18 cellular contexts compared by ENCODE assay signal in the genomic region with DNA sequence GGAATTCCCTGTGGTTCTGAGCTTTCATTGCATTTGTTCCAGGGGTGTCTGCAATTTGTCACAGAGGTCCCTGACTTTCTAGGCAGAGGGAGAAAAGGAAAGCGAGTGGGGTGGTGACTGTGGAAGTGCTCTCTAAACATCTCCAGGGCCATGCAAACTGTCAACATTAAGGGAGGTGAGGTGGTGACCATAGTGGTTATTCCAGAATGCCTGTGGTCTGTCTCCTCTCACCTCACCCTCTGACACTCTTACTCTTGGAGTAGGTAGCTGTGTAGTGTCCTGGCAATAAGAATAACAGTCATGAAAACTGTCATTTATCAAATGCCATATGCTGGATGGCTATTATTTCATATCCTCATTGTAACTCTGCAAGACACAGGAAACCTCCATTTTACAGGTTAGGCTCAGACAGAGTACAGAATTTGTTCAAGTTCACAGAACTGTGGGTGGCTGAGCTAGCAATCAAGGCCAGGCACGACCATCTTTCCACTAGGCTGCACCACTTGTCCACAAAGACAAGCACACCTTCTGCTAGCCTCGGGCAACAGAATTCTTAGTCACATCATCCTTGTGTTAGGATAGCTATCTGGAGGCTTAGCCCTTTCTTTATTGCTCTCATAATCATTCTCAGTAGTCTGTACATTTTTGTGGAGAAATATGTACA.
DNase-seq lines count a peak whose midpoint lies in the region; ATAC-seq and TF ChIP-seq lines count a peak whose summit lies in the region.
"Had no signal": no experiment of that assay in that cellular context is flagged by ENCODE, and none has a peak within 500 bp of the region (broad histone marks: within the 10 kb centered on the region; RNA-seq: fewer than 3 reads in every experiment).

No MANE protein-coding gene starts in this region.

- H3K4me3 ChIP-seq in epithelial cell of esophagus (ENCODE audit: low read length) = no peak overlapping the region
- H3K4me3 ChIP-seq: smooth muscle cell, uterus had no signal

- CTCF ChIA-PET in GM10248 (lab: Yijun Ruan, JAX) = interaction anchor here (1.0 to 3.8 kb wide), 4 partner anchors 12 to 16 kb away, joined by 3 to 20 read pairs (median 6); no protein-coding TSS in a partner anchor

- DNase-seq in GM10248 (ENCODE audit: extremely low spot score) (peak; percentile 29), GM20000 (ENCODE audit: low spot score) (peak; percentile 25), NCI-H226 (peak; percentile 8), epithelial cell of esophagus (ENCODE audit: low read depth) (peak; percentile 57), kidney glomerular epithelial cell (lab: John Stamatoyannopoulos, UW) (no peak), hypothalamus (lab: John Stamatoyannopoulos, UW) (no peak)
- DNase-seq in stimulated activated naive CD4-positive, alpha-beta T cell (lab: John Stamatoyannopoulos, UW) = no peak
- DNase-seq: activated CD4-positive, alpha-beta T cell treated with anti-CD3 and anti-CD28 coated beads, Interleukin-2, amount 10 ng/mL, durations not matched to agents 7 days and 5 days; amniotic stem cell; glutamatergic neuron; H9; KBM-7; NCI-H524 treated with DMSO at 0.1 percent for 48 hours; SHP77; T-helper 9 cell; uterus had no signal

- TF ChIP-seq CTCF in GM10248 (IDR thresholded peaks at IDR 0.05; ENCODE audit: control extremely low read depth, extremely low read depth, low read depth, missing control alignments) = no peak
- no peak for TF ChIP-seq CTCF in GM20000 (IDR thresholded peaks at IDR 0.05; ENCODE audit: extremely low read depth, missing control alignments)
- no peak for TF ChIP-seq CTCF in epithelial cell of esophagus (IDR thresholded peaks at IDR 0.05; ENCODE audit: insufficient read depth, low read depth, low read length, missing control alignments)

- ATAC-seq in GM18498 (IDR thresholded peaks at IDR 0.05; ENCODE audit: unreplicated experiment) = no peak

- POLR2A ChIA-PET in GM10248 (lab: Yijun Ruan, JAX) = no interaction called here

Comparison
In these comparisons a context has a peak if more than half of its experiments do, and no peak if none do; other contexts are left out.
1. DNase-seq: peak in GM10248 (single experiment), GM20000 (single experiment), NCI-H226 (single experiment) and epithelial cell of esophagus (single experiment); none in kidney glomerular epithelial cell (single experiment), hypothalamus (0 of 51) and stimulated activated naive CD4-positive, alpha-beta T cell (0 of 6).